ENCODE assay signal across 18 cellular contexts in genomic region chr2:45380131-45380836, GRCh38.
A peak's percentile ranks its signal among the peaks of the same experiment; 100 is the strongest.
DNase-seq lines count a peak whose midpoint lies in the region; ATAC-seq and TF ChIP-seq lines count a peak whose summit lies in the region.
"Had no signal": no experiment of that assay in that cellular context is flagged by ENCODE, and none has a peak within 500 bp of the region (broad histone marks: within the 10 kb centered on the region; RNA-seq: fewer than 3 reads in every experiment).

No MANE protein-coding gene starts in this region.

- H3K9me3 Mint-ChIP-seq in activated CD4-positive, alpha-beta T cell treated with anti-CD3 and anti-CD28 coated beads, Interleukin-2, amount 10 ng/mL, durations not matched to agents 24 days and 14 days: no peaks in the 10 kb centered on the region
- H3K9me3 Mint-ChIP-seq: activated T-cell treated with anti-CD3 and anti-CD28 coated beads, Interleukin-2, amount 50 U/mL, for 24 hours had no signal

- intact Hi-C loops in Panc1 (cut with micrococcal nuclease; ENCODE audit: unreplicated experiment): no loop called here
- intact Hi-C loops in activated CD4-positive, alpha-beta T cell treated with anti-CD3 and anti-CD28 coated beads, Interleukin-2, amount 10 ng/mL, durations not matched to agents 24 days and 14 days (cut with micrococcal nuclease): no loop called here

- no peaks in the 10 kb centered on the region for H3K4me1 Mint-ChIP-seq in activated CD4-positive, alpha-beta T cell treated with anti-CD3 and anti-CD28 coated beads, Interleukin-2, amount 10 ng/mL, durations not matched to agents 24 days and 14 days
- H3K4me1 Mint-ChIP-seq: CD4-positive, CD25-positive, alpha-beta regulatory T cell; neural progenitor cell had no signal

- BruUV-seq in Panc1 (replicated peaks; lab: Mats Ljungman, UMichigan): no TSS peak

- POLR2A ChIA-PET in Panc1 (lab: Charles Lee): no interaction called here

- H3K4me3 ChIP-seq in Panc1 (ENCODE audit: low read depth in 2 of 2, low read length in 2 of 2): no peak overlapping the region
- no peak overlapping the region for H3K4me3 ChIP-seq in MG63
- H3K4me3 ChIP-seq: neural progenitor cell, skin epidermis had no signal

- H3K36me3 ChIP-seq in Panc1 (ENCODE audit: control insufficient read depth, insufficient read depth, low read length) (no peaks in the 10 kb centered on the region), MG63 (no peaks in the 10 kb centered on the region)
- H3K36me3 ChIP-seq: neural progenitor cell had no signal

- H3K27ac Mint-ChIP-seq in activated CD4-positive, alpha-beta T cell treated with anti-CD3 and anti-CD28 coated beads, Interleukin-2, amount 10 ng/mL, durations not matched to agents 24 days and 14 days: no peak overlapping the region
- H3K27ac Mint-ChIP-seq: activated T-cell treated with anti-CD3 and anti-CD28 coated beads, Interleukin-2, amount 50 U/mL, for 24 hours; CD4-positive, CD25-positive, alpha-beta regulatory T cell; neural progenitor cell had no signal

- CTCF ChIA-PET in Panc1 (lab: Charles Lee): no interaction called here

- no peaks in the 10 kb centered on the region for H3K36me3 Mint-ChIP-seq in activated CD4-positive, alpha-beta T cell treated with anti-CD3 and anti-CD28 coated beads, Interleukin-2, amount 10 ng/mL, durations not matched to agents 24 days and 14 days (ENCODE audit: low read depth)

- H3K9me3 ChIP-seq in Panc1 (ENCODE audit: control insufficient read depth, insufficient read depth, low read depth, low read length) (no peaks in the 10 kb centered on the region), MG63 (peaks cover 4% of the 10 kb centered on the region; the same call in 1 of the 2 replicates)

- no peak for TF ChIP-seq CTCF in Panc1 (IDR thresholded peaks at IDR 0.05)

- DNase-seq in GM03348 (ENCODE audit: low spot score) (peak; percentile 30), Panc1 (ENCODE audit: low read depth, low spot score) (peak; percentile 12), fibroblast of gingiva (ENCODE audit: low read depth) (peak; percentile 15), pulmonary artery endothelial cell (ENCODE audit: low read depth, low spot score) (peak; percentile 20), MG63 (no peak), T-helper 9 cell (no peak)
- no peak for DNase-seq in activated CD4-positive, alpha-beta T cell treated with anti-CD3 and anti-CD28 coated beads, Interleukin-2, amount 10 ng/mL, durations not matched to agents 24 days and 14 days
- DNase-seq: activated CD4-positive, alpha-beta T cell treated with anti-CD3 and anti-CD28 coated beads for 1 hour; activated T-cell treated with anti-CD3 and anti-CD28 coated beads, Interleukin-2, amount 50 U/mL, for 24 hours; amygdala; CD4-positive, CD25-positive, alpha-beta regulatory T cell; effector CD4-positive, alpha-beta T cell; hippocampal formation; NCI-H1694; substantia nigra had no signal

- no peak overlapping the region for H3K27ac ChIP-seq in Panc1 (ENCODE audit: low read length)
- H3K27ac ChIP-seq: neural progenitor cell, skin epidermis had no signal

- H3K27me3 ChIP-seq in Panc1 (ENCODE audit: control insufficient read depth, insufficient read depth, low read length) (no peaks in the 10 kb centered on the region), MG63 (no peaks in the 10 kb centered on the region)
- H3K27me3 ChIP-seq: neural progenitor cell had no signal

- H3K4me1 ChIP-seq in Panc1 (ENCODE audit: control insufficient read depth, insufficient read depth, low read length): no peaks in the 10 kb centered on the region
- H3K4me1 ChIP-seq: neural progenitor cell had no signal

- in situ Hi-C loops in Panc1 (cut with HindIII; ENCODE audit: low pct_unique_long_range_greater_than_20kb, low sequenced_read_pairs): no loop called here

- no peak overlapping the region for H3K4me3 Mint-ChIP-seq in activated CD4-positive, alpha-beta T cell treated with anti-CD3 and anti-CD28 coated beads, Interleukin-2, amount 10 ng/mL, durations not matched to agents 24 days and 14 days
- H3K4me3 Mint-ChIP-seq: activated T-cell treated with anti-CD3 and anti-CD28 coated beads, Interleukin-2, amount 50 U/mL, for 24 hours; CD4-positive, CD25-positive, alpha-beta regulatory T cell; neural progenitor cell had no signal

- H3K27me3 Mint-ChIP-seq in activated CD4-positive, alpha-beta T cell treated with anti-CD3 and anti-CD28 coated beads, Interleukin-2, amount 10 ng/mL, durations not matched to agents 24 days and 14 days: peaks cover 2% of the 10 kb centered on the region
- H3K27me3 Mint-ChIP-seq: activated T-cell treated with anti-CD3 and anti-CD28 coated beads, Interleukin-2, amount 50 U/mL, for 24 hours; CD4-positive, CD25-positive, alpha-beta regulatory T cell had no signal

- ATAC-seq in Panc1: peak; percentile 65; the same call in 1 of the 2 replicates
- ATAC-seq in HG03139 (IDR thresholded peaks at IDR 0.05; ENCODE audit: unreplicated experiment): no peak

Comparison
In these comparisons a context has a peak if more than half of its experiments do, and no peak if none do; other contexts are left out.
1. DNase-seq: peak in GM03348 (single experiment), Panc1 (single experiment), fibroblast of gingiva (single experiment) and pulmonary artery endothelial cell (single experiment); none in MG63 (single experiment), T-helper 9 cell (single experiment) and activated CD4-positive, alpha-beta T cell treated with anti-CD3 and anti-CD28 coated beads, Interleukin-2, amount 10 ng/mL, durations not matched to agents 24 days and 14 days (single experiment).